Comparison of ENCODE assay signal across 8 cellular contexts in the genomic region with DNA sequence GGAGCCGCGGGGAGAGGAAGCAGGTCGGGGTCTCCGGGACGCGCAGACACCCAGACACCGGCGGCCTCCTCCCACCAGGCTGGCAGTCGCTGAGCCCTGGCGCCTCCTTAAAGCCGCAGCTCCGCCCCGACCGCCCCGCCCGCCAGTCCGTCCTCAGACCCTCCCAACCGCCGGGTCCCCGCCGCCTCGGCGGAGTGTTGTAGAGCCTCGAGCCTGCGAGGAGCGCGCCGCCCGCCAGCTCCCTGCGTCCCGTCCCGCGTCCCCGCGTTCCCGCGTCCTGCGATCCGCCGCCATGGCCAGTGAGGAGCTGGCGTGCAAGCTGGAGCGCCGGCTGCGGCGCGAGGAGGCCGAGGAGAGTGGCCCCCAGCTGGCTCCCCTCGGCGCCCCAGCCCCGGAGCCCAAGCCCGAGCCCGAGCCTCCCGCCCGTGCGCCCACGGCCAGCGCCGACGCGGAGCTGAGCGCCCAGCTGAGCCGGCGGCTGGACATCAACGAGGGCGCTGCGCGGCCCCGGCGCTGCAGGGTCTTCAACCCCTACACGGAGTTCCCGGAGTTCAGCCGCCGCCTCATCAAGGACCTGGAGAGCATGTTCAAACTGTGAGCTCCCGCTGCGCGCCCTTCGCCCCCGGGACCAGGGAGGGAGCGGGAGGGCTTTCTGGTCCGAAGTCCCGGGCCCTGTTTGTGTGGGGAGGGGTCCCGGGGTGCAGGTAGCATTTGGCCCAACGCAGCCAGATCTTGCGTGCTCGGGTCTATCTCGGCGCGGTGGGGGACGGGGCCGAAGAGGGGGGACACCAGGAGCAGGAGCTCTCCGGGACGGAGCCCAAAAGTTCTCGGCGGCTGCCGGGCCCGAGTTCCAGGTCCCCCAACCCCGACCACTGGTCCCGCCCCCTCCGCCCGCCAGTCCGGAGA. TPM values are rescaled to one million over a fixed set of nuclear protein-coding genes. Genes with fewer than 3 reads are reported as not detected.
DNase-seq lines count a peak whose midpoint lies in the region; ATAC-seq and TF ChIP-seq lines count a peak whose summit lies in the region.

A gene with protein sequence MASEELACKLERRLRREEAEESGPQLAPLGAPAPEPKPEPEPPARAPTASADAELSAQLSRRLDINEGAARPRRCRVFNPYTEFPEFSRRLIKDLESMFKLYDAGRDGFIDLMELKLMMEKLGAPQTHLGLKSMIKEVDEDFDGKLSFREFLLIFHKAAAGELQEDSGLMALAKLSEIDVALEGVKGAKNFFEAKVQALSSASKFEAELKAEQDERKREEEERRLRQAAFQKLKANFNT (plus strand): TSS at position 192 of the 906 bp plus-strand sequence. CDS start 101 bp downstream, at position 293.

- peaks cover 63% of the 10 kb centered on the region for H3K27me3 ChIP-seq in thymus (ENCODE audit: control insufficient read depth, insufficient read depth)

- H3K4me1 ChIP-seq in thymus (ENCODE audit: control insufficient read depth, insufficient read depth, low read length): peaks cover 5% of the 10 kb centered on the region

- H3K4me3 Mint-ChIP-seq in activated naive CD8-positive, alpha-beta T cell treated with anti-CD3 and anti-CD28 coated beads, Interleukin-2, amount 50 U/mL, for 24 hours: peak within 1 kb of the TSS; percentile 29
- H3K4me3 Mint-ChIP-seq in osteocyte (ENCODE audit: unreplicated experiment): peak within 1 kb of the TSS; percentile 81

- H3K4me3 ChIP-seq in AG04449 (ENCODE audit: low read depth, low read length) (peak within 1 kb of the TSS; percentile 59), thymus (ENCODE audit: low read length) (peak within 1 kb of the TSS; percentile 49)

- intact Hi-C loops in cardiac septum (cut with DNase I): loop anchor here (2.0 to 5.0 kb wide), 2 partner anchors 35 to 64 kb away; partner anchors contain the start of gene GIGYF2

- H3K36me3 ChIP-seq in thymus (ENCODE audit: control insufficient read depth, insufficient read depth): no peaks in the 10 kb centered on the region

- TF ChIP-seq CTCF in AG04449 (IDR thresholded peaks at IDR 0.05; ENCODE audit: insufficient read depth, low read length, missing control alignments): no peak
- TF ChIP-seq CTCF in osteocyte (IDR thresholded peaks at IDR 0.05): no peak

- H3K27ac Mint-ChIP-seq in activated naive CD8-positive, alpha-beta T cell treated with anti-CD3 and anti-CD28 coated beads, Interleukin-2, amount 50 U/mL, for 24 hours: no peak within 1 kb of the TSS
- H3K27ac Mint-ChIP-seq in osteocyte (ENCODE audit: unreplicated experiment): peak within 1 kb of the TSS; percentile 68

- peaks cover 3% of the 10 kb centered on the region for H3K4me1 Mint-ChIP-seq in activated naive CD8-positive, alpha-beta T cell treated with anti-CD3 and anti-CD28 coated beads, Interleukin-2, amount 50 U/mL, for 24 hours
- peaks cover 46% of the 10 kb centered on the region for H3K4me1 Mint-ChIP-seq in osteocyte (ENCODE audit: unreplicated experiment)

- peak; percentile 92 for ATAC-seq in activated naive CD8-positive, alpha-beta T cell treated with anti-CD3 and anti-CD28 coated beads, Interleukin-2, amount 50 U/mL, for 24 hours
- ATAC-seq in GM21526 (IDR thresholded peaks at IDR 0.05; ENCODE audit: low FRiP score, unreplicated experiment): no peak

- H3K9me3 ChIP-seq in thymus (ENCODE audit: control insufficient read depth): peaks cover 1% of the 10 kb centered on the region

- CTCF ChIA-PET in AG04449 (lab: Yijun Ruan, JAX) (interaction anchor here (1.5 to 4.6 kb wide), 4 partner anchors 19 to 35 kb away, joined by 3 to 14 read pairs (median 10); no protein-coding TSS in a partner anchor), HEK293T (lab: Yijun Ruan, JAX) (no interaction called here)

- in situ Hi-C loops in SK-MEL-5 (cut with HindIII; ENCODE audit: low pct_unique_long_range_greater_than_20kb, low sequenced_read_pairs): no loop called here

- 1% methylated on average over 101 of the region's 101 CpGs for WGBS in thymus

- H3K27ac ChIP-seq in thymus (ENCODE audit: low read depth): no peak within 1 kb of the TSS

- DNase-seq in AG04449 (ENCODE audit: low read depth, low spot score) (no peak), HEK293T (ENCODE audit: extremely low spot score) (peak; percentile 72), SK-MEL-5 (ENCODE audit: low read depth, low spot score) (peak; percentile 54), cardiac septum (ENCODE audit: low spot score) (peak; percentile 84), osteocyte (ENCODE audit: extremely low spot score, unreplicated experiment) (peak; percentile 93)
- DNase-seq in activated naive CD8-positive, alpha-beta T cell treated with anti-CD3 and anti-CD28 coated beads, Interleukin-2, amount 50 U/mL, for 24 hours: peak; percentile 64

- POLR2A ChIA-PET in AG04449 (lab: Yijun Ruan, JAX) (interaction anchor here (0.5 kb wide), 2 partner anchors 18 to 164 kb away, joined by 3 to 4 read pairs; no protein-coding TSS in a partner anchor), HEK293T (lab: Yijun Ruan, JAX) (interaction anchor here (0.7 to 2.3 kb wide), 7 partner anchors 9 to 83 kb away, joined by 3 to 11 read pairs (median 4); partner anchors contain the start of genes EIF4E2, GIGYF2 and TIGD1)

- no peaks in the 10 kb centered on the region for H3K9me3 Mint-ChIP-seq in activated naive CD8-positive, alpha-beta T cell treated with anti-CD3 and anti-CD28 coated beads, Interleukin-2, amount 50 U/mL, for 24 hours
- no peaks in the 10 kb centered on the region for H3K9me3 Mint-ChIP-seq in osteocyte (ENCODE audit: unreplicated experiment)

- peaks cover 52% of the 10 kb centered on the region for H3K27me3 Mint-ChIP-seq in activated naive CD8-positive, alpha-beta T cell treated with anti-CD3 and anti-CD28 coated beads, Interleukin-2, amount 50 U/mL, for 24 hours
- H3K27me3 Mint-ChIP-seq in osteocyte (ENCODE audit: unreplicated experiment): no peaks in the 10 kb centered on the region

- H3K36me3 Mint-ChIP-seq in activated naive CD8-positive, alpha-beta T cell treated with anti-CD3 and anti-CD28 coated beads, Interleukin-2, amount 50 U/mL, for 24 hours (ENCODE audit: low read depth): no peaks in the 10 kb centered on the region
- H3K36me3 Mint-ChIP-seq in osteocyte (ENCODE audit: unreplicated experiment): no peaks in the 10 kb centered on the region

TF ChIP-seq in HEK293T, 16 proteins besides CTCF, POLR2A, EP300 and RAD21:
- TF ChIP-seq FOXM1 (IDR thresholded peaks at IDR 0.05; ENCODE audit: borderline replicate concordance): peak; percentile 57; the same call in 1 of the 2 replicates
- TF ChIP-seq SP1 (IDR thresholded peaks at IDR 0.05): no peak
- TF ChIP-seq SUZ12 (IDR thresholded peaks at IDR 0.05): no peak
- TF ChIP-seq L3MBTL2 (conservative IDR thresholded peaks at IDR 0.05): peak; percentile 97
- TF ChIP-seq NFRKB (IDR thresholded peaks at IDR 0.05): no peak
- TF ChIP-seq BHLHE40 (IDR thresholded peaks at IDR 0.05; ENCODE audit: borderline replicate concordance): no peak
- 0 out of 2 replicates have a peak, but pooled peaks have one; percentile 46 for TF ChIP-seq LEF1 (IDR thresholded peaks at IDR 0.05; ENCODE audit: borderline replicate concordance)
TF ChIP-seq in HEK293T: peak in this region for 3.

RNA-seq across cellular contexts. Expression of the gene that starts here (rescaled TPM):
- total RNA-seq in SK-MEL-5 (2014; rRNA removed; shearing (Covaris generic)): 0.29 and 0.71 TPM in 2 replicates
- polyA plus RNA-seq in SK-MEL-5 (2015; cell fraction: cytosol; rRNA removed): 3.7 and 4.0 TPM in 2 replicates
- polyA plus RNA-seq in SK-MEL-5 (2015; cell fraction: nucleus; rRNA removed): 0.33 and 2.2 TPM in 2 replicates
- total RNA-seq in cardiac septum (20.1 TPM), osteocyte (106 and 114 TPM in 2 replicates)
- polyA plus RNA-seq in thymus: 14.1 TPM

Comparison
In these comparisons a context has a peak if more than half of its experiments do, and no peak if none do; other contexts are left out.
1. RNA of the gene that starts here (total RNA-seq): 106 to 114 TPM in osteocyte and 20.1 TPM in cardiac septum (single experiment); 0.29 to 0.71 TPM in SK-MEL-5; every median in the first group is over 10 times any median in the second.